Comparison of ENCODE assay signal across 1 cellular context in the genomic region with DNA sequence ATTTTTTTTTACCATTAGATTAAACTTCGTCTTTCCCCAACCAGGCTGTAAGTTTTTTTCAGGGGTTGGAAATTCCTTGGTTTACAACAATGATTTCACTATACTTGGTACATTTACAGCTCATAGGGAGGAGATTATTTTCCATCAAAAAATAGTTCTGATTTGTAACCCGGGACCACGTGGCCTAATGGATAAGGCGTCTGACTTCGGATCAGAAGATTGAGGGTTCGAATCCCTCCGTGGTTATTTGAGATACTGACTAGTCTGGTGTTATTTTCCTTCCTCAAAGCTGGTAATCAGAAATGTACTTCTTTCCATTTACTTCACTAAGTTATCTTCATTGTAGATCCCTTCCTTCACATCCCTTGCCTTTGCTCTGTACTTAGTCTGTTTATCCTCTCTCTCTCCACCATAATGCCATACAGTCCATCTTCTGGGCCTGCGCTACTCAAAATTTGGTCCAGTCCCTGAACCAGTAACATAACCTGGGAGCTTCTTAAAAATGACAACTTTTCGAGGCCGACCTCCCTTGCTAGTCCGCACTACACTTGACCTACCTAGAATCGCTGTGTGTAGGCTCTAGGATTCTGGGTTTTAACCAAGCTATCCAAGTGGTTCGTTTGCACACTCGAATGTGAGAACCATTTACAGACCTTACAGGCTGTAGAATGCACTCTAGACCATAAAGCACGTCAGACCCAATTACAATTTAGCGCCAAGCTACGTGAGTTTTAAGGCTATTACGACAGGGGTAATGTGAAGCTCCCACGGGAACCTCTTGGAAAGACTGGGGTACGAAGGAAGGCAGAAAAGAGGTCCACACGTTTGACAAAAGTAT.
TF ChIP-seq lines count a peak whose summit lies in the region.

No MANE protein-coding gene starts in this region.

TF ChIP-seq in K562, 482 proteins besides CTCF, POLR2A, EP300 and RAD21 (continued from another document and continues in another):
- TF ChIP-seq, protein P1, sequence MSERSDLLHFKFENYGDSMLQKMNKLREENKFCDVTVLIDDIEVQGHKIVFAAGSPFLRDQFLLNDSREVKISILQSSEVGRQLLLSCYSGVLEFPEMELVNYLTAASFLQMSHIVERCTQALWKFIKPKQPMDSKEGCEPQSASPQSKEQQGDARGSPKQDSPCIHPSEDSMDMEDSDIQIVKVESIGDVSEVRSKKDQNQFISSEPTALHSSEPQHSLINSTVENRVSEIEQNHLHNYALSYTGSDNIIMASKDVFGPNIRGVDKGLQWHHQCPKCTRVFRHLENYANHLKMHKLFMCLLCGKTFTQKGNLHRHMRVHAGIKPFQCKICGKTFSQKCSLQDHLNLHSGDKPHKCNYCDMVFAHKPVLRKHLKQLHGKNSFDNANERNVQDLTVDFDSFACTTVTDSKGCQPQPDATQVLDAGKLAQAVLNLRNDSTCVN (CRISPR knock-in tag; IDR thresholded peaks at IDR 0.05), result peak; percentile 23; the same call in 1 of the 2 replicates
- TF ChIP-seq SNRNP70 (optimal IDR thresholded peaks at IDR 0.05; ENCODE audit: low read depth, low read length) (no peak), MAZ (CRISPR knock-in tag; conservative IDR thresholded peaks at IDR 0.05 in 1 of 2, IDR thresholded peaks at IDR 0.05 in 1 of 2) (no peak; a peak in 1 of 4 replicates), DACH1 (IDR thresholded peaks at IDR 0.05; ENCODE audit: partially characterized antibody) (peak; percentile 72), ZNF24 (IDR thresholded peaks at IDR 0.05) (peak; percentile 58), ZNF41 (CRISPR knock-in tag; conservative IDR thresholded peaks at IDR 0.05) (no peak), EHMT2 (IDR thresholded peaks at IDR 0.05) (peak; percentile 80), NONO (IDR thresholded peaks at IDR 0.05; ENCODE audit: low read depth in 2 of 2, low read length in 1 of 2) (no peak), ZNF324 (CRISPR knock-in tag; IDR thresholded peaks at IDR 0.05) (no peak), ARHGAP35 (IDR thresholded peaks at IDR 0.05; ENCODE audit: partially characterized antibody) (no peak), GABPB1 (CRISPR knock-in tag; IDR thresholded peaks at IDR 0.05) (no peak), LCOR (CRISPR knock-in tag; IDR thresholded peaks at IDR 0.05) (peak; percentile 96), ZSCAN29 (IDR thresholded peaks at IDR 0.05) (peak; percentile 81), HNRNPH1 (optimal IDR thresholded peaks at IDR 0.05; ENCODE audit: low read depth, low read length) (no peak), FOSL1 (tag; conservative IDR thresholded peaks at IDR 0.05) (peak; percentile 70), BDP1 (IDR thresholded peaks at IDR 0.05; ENCODE audit: insufficient read depth, insufficient read length) (peak; percentile 80), STAT5B (CRISPR knock-in tag; IDR thresholded peaks at IDR 0.05) (no peak), ELF4 (CRISPR knock-in tag; IDR thresholded peaks at IDR 0.05) (no peak), NFXL1 (CRISPR knock-in tag; IDR thresholded peaks at IDR 0.05) (no peak), GTF2A2 (tag; IDR thresholded peaks at IDR 0.05) (no peak), MTA2 (IDR thresholded peaks at IDR 0.05; ENCODE audit: low read depth) (no peak), ZNF217 (CRISPR knock-in tag; IDR thresholded peaks at IDR 0.05) (no peak), ZBTB17 (CRISPR knock-in tag; IDR thresholded peaks at IDR 0.05) (no peak), TCF3 (CRISPR knock-in tag; IDR thresholded peaks at IDR 0.05) (peak; percentile 39; the same call in 1 of the 2 replicates), SOX6 (IDR thresholded peaks at IDR 0.05) (peak; percentile 72), MTA3 (IDR thresholded peaks at IDR 0.05; ENCODE audit: borderline replicate concordance) (no peak; the same call in 1 of the 2 replicates), TAF15 (IDR thresholded peaks at IDR 0.05; ENCODE audit: low read depth, low read length) (no peak), NCOR1 (IDR thresholded peaks at IDR 0.05) (peak; percentile 54), ZNF696 (CRISPR knock-in tag; conservative IDR thresholded peaks at IDR 0.05) (no peak), ZNF766 (CRISPR knock-in tag; conservative IDR thresholded peaks at IDR 0.05) (peak; percentile 72), PHTF2 (CRISPR knock-in tag; IDR thresholded peaks at IDR 0.05) (no peak)
- TF ChIP-seq, protein P2, sequence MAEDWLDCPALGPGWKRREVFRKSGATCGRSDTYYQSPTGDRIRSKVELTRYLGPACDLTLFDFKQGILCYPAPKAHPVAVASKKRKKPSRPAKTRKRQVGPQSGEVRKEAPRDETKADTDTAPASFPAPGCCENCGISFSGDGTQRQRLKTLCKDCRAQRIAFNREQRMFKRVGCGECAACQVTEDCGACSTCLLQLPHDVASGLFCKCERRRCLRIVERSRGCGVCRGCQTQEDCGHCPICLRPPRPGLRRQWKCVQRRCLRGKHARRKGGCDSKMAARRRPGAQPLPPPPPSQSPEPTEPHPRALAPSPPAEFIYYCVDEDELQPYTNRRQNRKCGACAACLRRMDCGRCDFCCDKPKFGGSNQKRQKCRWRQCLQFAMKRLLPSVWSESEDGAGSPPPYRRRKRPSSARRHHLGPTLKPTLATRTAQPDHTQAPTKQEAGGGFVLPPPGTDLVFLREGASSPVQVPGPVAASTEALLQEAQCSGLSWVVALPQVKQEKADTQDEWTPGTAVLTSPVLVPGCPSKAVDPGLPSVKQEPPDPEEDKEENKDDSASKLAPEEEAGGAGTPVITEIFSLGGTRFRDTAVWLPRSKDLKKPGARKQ (CRISPR knock-in tag; IDR thresholded peaks at IDR 0.05), result no peak
- TF ChIP-seq, protein P3, sequence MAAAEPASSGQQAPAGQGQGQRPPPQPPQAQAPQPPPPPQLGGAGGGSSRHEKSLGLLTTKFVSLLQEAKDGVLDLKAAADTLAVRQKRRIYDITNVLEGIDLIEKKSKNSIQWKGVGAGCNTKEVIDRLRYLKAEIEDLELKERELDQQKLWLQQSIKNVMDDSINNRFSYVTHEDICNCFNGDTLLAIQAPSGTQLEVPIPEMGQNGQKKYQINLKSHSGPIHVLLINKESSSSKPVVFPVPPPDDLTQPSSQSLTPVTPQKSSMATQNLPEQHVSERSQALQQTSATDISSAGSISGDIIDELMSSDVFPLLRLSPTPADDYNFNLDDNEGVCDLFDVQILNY (CRISPR knock-in tag; IDR thresholded peaks at IDR 0.05), result no peak
- TF ChIP-seq, protein P4, sequence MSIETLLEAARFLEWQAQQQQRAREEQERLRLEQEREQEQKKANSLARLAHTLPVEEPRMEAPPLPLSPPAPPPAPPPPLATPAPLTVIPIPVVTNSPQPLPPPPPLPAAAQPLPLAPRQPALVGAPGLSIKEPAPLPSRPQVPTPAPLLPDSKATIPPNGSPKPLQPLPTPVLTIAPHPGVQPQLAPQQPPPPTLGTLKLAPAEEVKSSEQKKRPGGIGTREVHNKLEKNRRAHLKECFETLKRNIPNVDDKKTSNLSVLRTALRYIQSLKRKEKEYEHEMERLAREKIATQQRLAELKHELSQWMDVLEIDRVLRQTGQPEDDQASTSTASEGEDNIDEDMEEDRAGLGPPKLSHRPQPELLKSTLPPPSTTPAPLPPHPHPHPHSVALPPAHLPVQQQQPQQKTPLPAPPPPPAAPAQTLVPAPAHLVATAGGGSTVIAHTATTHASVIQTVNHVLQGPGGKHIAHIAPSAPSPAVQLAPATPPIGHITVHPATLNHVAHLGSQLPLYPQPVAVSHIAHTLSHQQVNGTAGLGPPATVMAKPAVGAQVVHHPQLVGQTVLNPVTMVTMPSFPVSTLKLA (conservative IDR thresholded peaks at IDR 0.05), result peak; percentile 93 to 95
- TF ChIP-seq, protein P5, sequence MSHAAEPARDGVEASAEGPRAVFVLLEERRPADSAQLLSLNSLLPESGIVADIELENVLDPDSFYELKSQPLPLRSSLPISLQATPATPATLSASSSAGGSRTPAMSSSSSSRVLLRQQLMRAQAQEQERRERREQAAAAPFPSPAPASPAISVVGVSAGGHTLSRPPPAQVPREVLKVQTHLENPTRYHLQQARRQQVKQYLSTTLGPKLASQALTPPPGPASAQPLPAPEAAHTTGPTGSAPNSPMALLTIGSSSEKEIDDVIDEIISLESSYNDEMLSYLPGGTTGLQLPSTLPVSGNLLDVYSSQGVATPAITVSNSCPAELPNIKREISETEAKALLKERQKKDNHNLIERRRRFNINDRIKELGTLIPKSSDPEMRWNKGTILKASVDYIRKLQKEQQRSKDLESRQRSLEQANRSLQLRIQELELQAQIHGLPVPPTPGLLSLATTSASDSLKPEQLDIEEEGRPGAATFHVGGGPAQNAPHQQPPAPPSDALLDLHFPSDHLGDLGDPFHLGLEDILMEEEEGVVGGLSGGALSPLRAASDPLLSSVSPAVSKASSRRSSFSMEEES (CRISPR knock-in tag; IDR thresholded peaks at IDR 0.05), result no peak
- TF ChIP-seq, protein P6, sequence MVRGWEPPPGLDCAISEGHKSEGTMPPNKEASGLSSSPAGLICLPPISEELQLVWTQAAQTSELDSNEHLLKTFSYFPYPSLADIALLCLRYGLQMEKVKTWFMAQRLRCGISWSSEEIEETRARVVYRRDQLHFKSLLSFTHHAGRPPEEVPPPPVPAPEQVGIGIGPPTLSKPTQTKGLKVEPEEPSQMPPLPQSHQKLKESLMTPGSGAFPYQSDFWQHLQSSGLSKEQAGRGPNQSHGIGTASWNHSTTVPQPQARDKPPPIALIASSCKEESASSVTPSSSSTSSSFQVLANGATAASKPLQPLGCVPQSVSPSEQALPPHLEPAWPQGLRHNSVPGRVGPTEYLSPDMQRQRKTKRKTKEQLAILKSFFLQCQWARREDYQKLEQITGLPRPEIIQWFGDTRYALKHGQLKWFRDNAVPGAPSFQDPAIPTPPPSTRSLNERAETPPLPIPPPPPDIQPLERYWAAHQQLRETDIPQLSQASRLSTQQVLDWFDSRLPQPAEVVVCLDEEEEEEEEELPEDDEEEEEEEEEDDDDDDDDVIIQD (CRISPR knock-in tag; IDR thresholded peaks at IDR 0.05), result no peak
- TF ChIP-seq, protein P7, sequence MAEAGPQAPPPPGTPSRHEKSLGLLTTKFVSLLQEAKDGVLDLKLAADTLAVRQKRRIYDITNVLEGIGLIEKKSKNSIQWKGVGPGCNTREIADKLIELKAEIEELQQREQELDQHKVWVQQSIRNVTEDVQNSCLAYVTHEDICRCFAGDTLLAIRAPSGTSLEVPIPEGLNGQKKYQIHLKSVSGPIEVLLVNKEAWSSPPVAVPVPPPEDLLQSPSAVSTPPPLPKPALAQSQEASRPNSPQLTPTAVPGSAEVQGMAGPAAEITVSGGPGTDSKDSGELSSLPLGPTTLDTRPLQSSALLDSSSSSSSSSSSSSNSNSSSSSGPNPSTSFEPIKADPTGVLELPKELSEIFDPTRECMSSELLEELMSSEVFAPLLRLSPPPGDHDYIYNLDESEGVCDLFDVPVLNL (CRISPR knock-in tag; IDR thresholded peaks at IDR 0.05; ENCODE audit: low read depth), result no peak
- TF ChIP-seq, protein P8, sequence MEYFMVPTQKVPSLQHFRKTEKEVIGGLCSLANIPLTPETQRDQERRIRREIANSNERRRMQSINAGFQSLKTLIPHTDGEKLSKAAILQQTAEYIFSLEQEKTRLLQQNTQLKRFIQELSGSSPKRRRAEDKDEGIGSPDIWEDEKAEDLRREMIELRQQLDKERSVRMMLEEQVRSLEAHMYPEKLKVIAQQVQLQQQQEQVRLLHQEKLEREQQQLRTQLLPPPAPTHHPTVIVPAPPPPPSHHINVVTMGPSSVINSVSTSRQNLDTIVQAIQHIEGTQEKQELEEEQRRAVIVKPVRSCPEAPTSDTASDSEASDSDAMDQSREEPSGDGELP (CRISPR knock-in tag; IDR thresholded peaks at IDR 0.05; ENCODE audit: borderline replicate concordance), result no peak
- TF ChIP-seq, protein P9, sequence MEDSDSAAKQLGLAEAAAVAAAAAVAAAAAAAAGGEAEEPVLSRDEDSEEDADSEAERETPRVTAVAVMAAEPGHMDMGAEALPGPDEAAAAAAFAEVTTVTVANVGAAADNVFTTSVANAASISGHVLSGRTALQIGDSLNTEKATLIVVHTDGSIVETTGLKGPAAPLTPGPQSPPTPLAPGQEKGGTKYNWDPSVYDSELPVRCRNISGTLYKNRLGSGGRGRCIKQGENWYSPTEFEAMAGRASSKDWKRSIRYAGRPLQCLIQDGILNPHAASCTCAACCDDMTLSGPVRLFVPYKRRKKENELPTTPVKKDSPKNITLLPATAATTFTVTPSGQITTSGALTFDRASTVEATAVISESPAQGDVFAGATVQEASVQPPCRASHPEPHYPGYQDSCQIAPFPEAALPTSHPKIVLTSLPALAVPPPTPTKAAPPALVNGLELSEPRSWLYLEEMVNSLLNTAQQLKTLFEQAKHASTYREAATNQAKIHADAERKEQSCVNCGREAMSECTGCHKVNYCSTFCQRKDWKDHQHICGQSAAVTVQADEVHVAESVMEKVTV (CRISPR knock-in tag; IDR thresholded peaks at IDR 0.05), result no peak
- TF ChIP-seq, protein P10, sequence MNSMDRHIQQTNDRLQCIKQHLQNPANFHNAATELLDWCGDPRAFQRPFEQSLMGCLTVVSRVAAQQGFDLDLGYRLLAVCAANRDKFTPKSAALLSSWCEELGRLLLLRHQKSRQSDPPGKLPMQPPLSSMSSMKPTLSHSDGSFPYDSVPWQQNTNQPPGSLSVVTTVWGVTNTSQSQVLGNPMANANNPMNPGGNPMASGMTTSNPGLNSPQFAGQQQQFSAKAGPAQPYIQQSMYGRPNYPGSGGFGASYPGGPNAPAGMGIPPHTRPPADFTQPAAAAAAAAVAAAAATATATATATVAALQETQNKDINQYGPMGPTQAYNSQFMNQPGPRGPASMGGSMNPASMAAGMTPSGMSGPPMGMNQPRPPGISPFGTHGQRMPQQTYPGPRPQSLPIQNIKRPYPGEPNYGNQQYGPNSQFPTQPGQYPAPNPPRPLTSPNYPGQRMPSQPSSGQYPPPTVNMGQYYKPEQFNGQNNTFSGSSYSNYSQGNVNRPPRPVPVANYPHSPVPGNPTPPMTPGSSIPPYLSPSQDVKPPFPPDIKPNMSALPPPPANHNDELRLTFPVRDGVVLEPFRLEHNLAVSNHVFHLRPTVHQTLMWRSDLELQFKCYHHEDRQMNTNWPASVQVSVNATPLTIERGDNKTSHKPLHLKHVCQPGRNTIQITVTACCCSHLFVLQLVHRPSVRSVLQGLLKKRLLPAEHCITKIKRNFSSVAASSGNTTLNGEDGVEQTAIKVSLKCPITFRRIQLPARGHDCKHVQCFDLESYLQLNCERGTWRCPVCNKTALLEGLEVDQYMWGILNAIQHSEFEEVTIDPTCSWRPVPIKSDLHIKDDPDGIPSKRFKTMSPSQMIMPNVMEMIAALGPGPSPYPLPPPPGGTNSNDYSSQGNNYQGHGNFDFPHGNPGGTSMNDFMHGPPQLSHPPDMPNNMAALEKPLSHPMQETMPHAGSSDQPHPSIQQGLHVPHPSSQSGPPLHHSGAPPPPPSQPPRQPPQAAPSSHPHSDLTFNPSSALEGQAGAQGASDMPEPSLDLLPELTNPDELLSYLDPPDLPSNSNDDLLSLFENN (IDR thresholded peaks at IDR 0.05; ENCODE audit: low read depth in 2 of 2, low read length in 2 of 2), result no peak
